1 cellular context compared by ENCODE assay signal in the genomic region with DNA sequence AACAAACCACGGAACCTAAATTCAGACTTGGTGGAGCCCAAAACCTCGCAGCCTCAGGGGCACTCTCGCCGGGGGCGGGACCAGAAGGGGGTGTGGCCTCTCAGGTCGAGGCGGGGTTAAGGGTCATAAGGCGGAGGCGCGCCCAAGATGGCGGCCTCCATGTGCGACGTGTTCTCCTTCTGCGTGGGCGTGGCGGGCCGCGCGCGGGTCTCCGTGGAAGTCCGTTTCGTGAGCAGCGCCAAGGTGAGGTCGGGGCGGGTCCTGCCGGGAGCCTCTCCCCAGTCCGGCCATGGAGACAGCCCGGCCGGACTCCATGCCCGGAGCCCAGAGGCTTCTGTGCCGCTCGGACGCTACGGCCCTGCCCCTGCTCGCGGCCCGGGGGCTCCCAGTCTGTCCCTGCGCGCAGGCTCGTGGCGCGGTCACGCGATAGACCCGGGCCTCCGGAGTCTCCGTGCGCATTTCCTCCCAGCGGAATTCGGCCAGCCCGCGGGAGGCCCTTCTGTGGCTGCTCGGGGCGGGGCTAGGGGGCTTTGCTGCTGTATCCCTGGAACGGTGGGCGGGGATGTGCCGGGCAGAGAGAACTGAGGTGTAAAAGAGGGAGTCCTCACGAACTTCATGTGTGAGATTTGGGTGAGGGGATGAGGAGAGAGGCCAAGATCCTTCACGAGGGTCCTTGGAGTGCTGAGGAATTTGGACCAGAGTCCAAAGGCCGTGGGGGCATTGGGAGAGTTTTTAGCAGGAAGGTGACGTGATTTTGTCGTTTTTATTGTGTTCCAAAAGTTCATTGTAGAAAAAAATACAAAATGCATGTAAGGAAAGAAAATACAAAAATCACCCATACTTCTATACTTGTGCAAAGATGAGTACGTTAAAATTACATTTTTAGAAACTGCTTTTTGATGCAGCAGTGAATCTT.
TF ChIP-seq lines count a peak whose summit lies in the region.

A gene (plus strand): TSS at position 126 of the 916 bp plus-strand sequence. CDS start 22 bp downstream, at position 148.

TF ChIP-seq in HepG2, 621 proteins besides CTCF, POLR2A, EP300 and RAD21 (continued from another document and continues in another):
- TF ChIP-seq ZFP90 (CRISPR knock-in tag; IDR thresholded peaks at IDR 0.05; ENCODE audit: borderline replicate concordance), result peak; percentile 76; the same call in 1 of the 2 replicates
- TF ChIP-seq, protein P1, sequence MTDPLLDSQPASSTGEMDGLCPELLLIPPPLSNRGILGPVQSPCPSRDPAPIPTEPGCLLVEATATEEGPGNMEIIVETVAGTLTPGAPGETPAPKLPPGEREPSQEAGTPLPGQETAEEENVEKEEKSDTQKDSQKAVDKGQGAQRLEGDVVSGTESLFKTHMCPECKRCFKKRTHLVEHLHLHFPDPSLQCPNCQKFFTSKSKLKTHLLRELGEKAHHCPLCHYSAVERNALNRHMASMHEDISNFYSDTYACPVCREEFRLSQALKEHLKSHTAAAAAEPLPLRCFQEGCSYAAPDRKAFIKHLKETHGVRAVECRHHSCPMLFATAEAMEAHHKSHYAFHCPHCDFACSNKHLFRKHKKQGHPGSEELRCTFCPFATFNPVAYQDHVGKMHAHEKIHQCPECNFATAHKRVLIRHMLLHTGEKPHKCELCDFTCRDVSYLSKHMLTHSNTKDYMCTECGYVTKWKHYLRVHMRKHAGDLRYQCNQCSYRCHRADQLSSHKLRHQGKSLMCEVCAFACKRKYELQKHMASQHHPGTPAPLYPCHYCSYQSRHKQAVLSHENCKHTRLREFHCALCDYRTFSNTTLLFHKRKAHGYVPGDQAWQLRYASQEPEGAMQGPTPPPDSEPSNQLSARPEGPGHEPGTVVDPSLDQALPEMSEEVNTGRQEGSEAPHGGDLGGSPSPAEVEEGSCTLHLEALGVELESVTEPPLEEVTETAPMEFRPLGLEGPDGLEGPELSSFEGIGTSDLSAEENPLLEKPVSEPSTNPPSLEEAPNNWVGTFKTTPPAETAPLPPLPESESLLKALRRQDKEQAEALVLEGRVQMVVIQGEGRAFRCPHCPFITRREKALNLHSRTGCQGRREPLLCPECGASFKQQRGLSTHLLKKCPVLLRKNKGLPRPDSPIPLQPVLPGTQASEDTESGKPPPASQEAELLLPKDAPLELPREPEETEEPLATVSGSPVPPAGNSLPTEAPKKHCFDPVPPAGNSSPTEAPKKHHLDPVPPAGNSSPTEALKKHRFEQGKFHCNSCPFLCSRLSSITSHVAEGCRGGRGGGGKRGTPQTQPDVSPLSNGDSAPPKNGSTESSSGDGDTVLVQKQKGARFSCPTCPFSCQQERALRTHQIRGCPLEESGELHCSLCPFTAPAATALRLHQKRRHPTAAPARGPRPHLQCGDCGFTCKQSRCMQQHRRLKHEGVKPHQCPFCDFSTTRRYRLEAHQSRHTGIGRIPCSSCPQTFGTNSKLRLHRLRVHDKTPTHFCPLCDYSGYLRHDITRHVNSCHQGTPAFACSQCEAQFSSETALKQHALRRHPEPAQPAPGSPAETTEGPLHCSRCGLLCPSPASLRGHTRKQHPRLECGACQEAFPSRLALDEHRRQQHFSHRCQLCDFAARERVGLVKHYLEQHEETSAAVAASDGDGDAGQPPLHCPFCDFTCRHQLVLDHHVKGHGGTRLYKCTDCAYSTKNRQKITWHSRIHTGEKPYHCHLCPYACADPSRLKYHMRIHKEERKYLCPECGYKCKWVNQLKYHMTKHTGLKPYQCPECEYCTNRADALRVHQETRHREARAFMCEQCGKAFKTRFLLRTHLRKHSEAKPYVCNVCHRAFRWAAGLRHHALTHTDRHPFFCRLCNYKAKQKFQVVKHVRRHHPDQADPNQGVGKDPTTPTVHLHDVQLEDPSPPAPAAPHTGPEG (CRISPR knock-in tag; IDR thresholded peaks at IDR 0.05), result peak; percentile 36; the same call in 1 of the 2 replicates
- no peak for TF ChIP-seq ZNF879 (CRISPR knock-in tag; IDR thresholded peaks at IDR 0.05)
- no peak for TF ChIP-seq ZSCAN30 (CRISPR knock-in tag; IDR thresholded peaks at IDR 0.05)
- TF ChIP-seq ZNF329 (CRISPR knock-in tag; IDR thresholded peaks at IDR 0.05; ENCODE audit: low read depth), result no peak
- peak; percentile 47; the same call in 1 of the 2 replicates for TF ChIP-seq RXRB (CRISPR knock-in tag; IDR thresholded peaks at IDR 0.05; ENCODE audit: borderline replicate concordance)
- no peak for TF ChIP-seq ZMYM2 (CRISPR knock-in tag; IDR thresholded peaks at IDR 0.05)
- no peak for TF ChIP-seq TBP (CRISPR knock-in tag; IDR thresholded peaks at IDR 0.05)
- TF ChIP-seq SRSF1 (optimal IDR thresholded peaks at IDR 0.05; ENCODE audit: low read depth, low read length), result no peak
- peak; percentile 98 for TF ChIP-seq ZNF709 (CRISPR knock-in tag; IDR thresholded peaks at IDR 0.05)
- peak; percentile 81; the same call in 1 of the 2 replicates for TF ChIP-seq ZNF343 (CRISPR knock-in tag; IDR thresholded peaks at IDR 0.05)
- TF ChIP-seq, protein P2, sequence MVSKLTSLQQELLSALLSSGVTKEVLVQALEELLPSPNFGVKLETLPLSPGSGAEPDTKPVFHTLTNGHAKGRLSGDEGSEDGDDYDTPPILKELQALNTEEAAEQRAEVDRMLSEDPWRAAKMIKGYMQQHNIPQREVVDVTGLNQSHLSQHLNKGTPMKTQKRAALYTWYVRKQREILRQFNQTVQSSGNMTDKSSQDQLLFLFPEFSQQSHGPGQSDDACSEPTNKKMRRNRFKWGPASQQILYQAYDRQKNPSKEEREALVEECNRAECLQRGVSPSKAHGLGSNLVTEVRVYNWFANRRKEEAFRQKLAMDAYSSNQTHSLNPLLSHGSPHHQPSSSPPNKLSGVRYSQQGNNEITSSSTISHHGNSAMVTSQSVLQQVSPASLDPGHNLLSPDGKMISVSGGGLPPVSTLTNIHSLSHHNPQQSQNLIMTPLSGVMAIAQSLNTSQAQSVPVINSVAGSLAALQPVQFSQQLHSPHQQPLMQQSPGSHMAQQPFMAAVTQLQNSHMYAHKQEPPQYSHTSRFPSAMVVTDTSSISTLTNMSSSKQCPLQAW (CRISPR knock-in tag; IDR thresholded peaks at IDR 0.05), result peak; percentile 65; the same call in 1 of the 2 replicates
- TF ChIP-seq, protein P3, sequence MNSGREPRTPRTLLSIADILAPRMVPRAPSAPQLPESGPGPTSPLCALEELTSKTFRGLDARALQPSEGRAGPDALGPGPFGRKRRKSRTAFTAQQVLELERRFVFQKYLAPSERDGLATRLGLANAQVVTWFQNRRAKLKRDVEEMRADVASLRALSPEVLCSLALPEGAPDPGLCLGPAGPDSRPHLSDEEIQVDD (CRISPR knock-in tag; IDR thresholded peaks at IDR 0.05; ENCODE audit: borderline replicate concordance), result 0 out of 2 replicates have a peak, but pooled peaks have one; percentile 26
- peak; percentile 99 for TF ChIP-seq NR2C2 (CRISPR knock-in tag; IDR thresholded peaks at IDR 0.05; ENCODE audit: borderline replicate concordance)
- TF ChIP-seq FOXM1 (CRISPR knock-in tag; IDR thresholded peaks at IDR 0.05), result no peak; the same call in 1 of the 2 replicates
- peak; percentile 100 for TF ChIP-seq MXI1 (IDR thresholded peaks at IDR 0.05; ENCODE audit: borderline replicate concordance, low read depth, low read length)
- TF ChIP-seq ZNF547 (CRISPR knock-in tag; IDR thresholded peaks at IDR 0.05), result 0 out of 2 replicates have a peak, but pooled peaks have one; percentile 81
- TF ChIP-seq MAF1 (CRISPR knock-in tag; IDR thresholded peaks at IDR 0.05; ENCODE audit: borderline replicate concordance), result peak; percentile 33; the same call in 1 of the 2 replicates
- TF ChIP-seq MIER2 (CRISPR knock-in tag; IDR thresholded peaks at IDR 0.05), result no peak; the same call in 1 of the 2 replicates
- peak; percentile 96 for TF ChIP-seq ARNT2 (CRISPR knock-in tag; IDR thresholded peaks at IDR 0.05; ENCODE audit: low read depth)
- peak; percentile 26; the same call in 1 of the 2 replicates for TF ChIP-seq ZNF557 (CRISPR knock-in tag; IDR thresholded peaks at IDR 0.05)
- TF ChIP-seq, protein P4, sequence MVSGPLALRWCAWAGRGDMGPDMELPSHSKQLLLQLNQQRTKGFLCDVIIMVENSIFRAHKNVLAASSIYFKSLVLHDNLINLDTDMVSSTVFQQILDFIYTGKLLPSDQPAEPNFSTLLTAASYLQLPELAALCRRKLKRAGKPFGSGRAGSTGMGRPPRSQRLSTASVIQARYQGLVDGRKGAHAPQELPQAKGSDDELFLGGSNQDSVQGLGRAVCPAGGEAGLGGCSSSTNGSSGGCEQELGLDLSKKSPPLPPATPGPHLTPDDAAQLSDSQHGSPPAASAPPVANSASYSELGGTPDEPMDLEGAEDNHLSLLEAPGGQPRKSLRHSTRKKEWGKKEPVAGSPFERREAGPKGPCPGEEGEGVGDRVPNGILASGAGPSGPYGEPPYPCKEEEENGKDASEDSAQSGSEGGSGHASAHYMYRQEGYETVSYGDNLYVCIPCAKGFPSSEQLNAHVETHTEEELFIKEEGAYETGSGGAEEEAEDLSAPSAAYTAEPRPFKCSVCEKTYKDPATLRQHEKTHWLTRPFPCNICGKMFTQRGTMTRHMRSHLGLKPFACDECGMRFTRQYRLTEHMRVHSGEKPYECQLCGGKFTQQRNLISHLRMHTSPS (CRISPR knock-in tag; IDR thresholded peaks at IDR 0.05; ENCODE audit: low read depth), result no peak
- TF ChIP-seq ZNF841 (CRISPR knock-in tag; IDR thresholded peaks at IDR 0.05; ENCODE audit: borderline replicate concordance), result no peak
- peak; percentile 62; the same call in 1 of the 2 replicates for TF ChIP-seq ZNF143 (CRISPR knock-in tag; IDR thresholded peaks at IDR 0.05)
- peak; percentile 100 for TF ChIP-seq MXD4 (CRISPR knock-in tag; IDR thresholded peaks at IDR 0.05)
- peak; percentile 86; the same call in 1 of the 2 replicates for TF ChIP-seq ZFP82 (CRISPR knock-in tag; IDR thresholded peaks at IDR 0.05; ENCODE audit: borderline replicate concordance)
- no peak for TF ChIP-seq RORA (CRISPR knock-in tag; IDR thresholded peaks at IDR 0.05)
- 0 out of 2 replicates have a peak, but pooled peaks have one; percentile 74 for TF ChIP-seq MYNN (CRISPR knock-in tag; IDR thresholded peaks at IDR 0.05; ENCODE audit: low read depth)
- peak; percentile 45; the same call in 1 of the 2 replicates for TF ChIP-seq ELF1 (CRISPR knock-in tag; IDR thresholded peaks at IDR 0.05)
- TF ChIP-seq, protein P5, sequence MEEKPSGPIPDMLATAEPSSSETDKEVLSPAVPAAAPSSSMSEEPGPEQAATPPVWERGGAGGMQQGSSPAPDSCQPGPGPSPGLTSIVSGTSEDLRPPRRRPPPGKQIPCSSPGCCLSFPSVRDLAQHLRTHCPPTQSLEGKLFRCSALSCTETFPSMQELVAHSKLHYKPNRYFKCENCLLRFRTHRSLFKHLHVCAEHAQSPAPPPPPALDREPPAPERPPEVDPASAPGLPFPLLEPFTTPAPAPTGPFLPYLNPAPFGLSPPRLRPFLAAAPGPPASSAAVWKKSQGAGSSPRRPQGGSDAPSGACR (CRISPR knock-in tag; IDR thresholded peaks at IDR 0.05), result peak; percentile 88; the same call in 1 of the 2 replicates
- TF ChIP-seq ZFP36L1 (CRISPR knock-in tag; IDR thresholded peaks at IDR 0.05), result no peak
- no peak for TF ChIP-seq ZNF570 (CRISPR knock-in tag; IDR thresholded peaks at IDR 0.05; ENCODE audit: borderline replicate concordance)
- no peak for TF ChIP-seq ATRX (CRISPR knock-in tag; IDR thresholded peaks at IDR 0.05; ENCODE audit: borderline replicate concordance)
- TF ChIP-seq ZNF772 (CRISPR knock-in tag; IDR thresholded peaks at IDR 0.05), result peak; percentile 60; the same call in 1 of the 2 replicates
- TF ChIP-seq EEA1 (CRISPR knock-in tag; IDR thresholded peaks at IDR 0.05; ENCODE audit: borderline replicate concordance), result no peak
- peak; percentile 66; the same call in 1 of the 2 replicates for TF ChIP-seq ZNF816 (CRISPR knock-in tag; IDR thresholded peaks at IDR 0.05; ENCODE audit: borderline replicate concordance)
- TF ChIP-seq AGO1 (IDR thresholded peaks at IDR 0.05; ENCODE audit: low read depth, low read length, poor library complexity, severe bottlenecking), result no peak
- peak; percentile 82; the same call in 1 of the 2 replicates for TF ChIP-seq KDM5A (IDR thresholded peaks at IDR 0.05; ENCODE audit: borderline replicate concordance, low read length)
- TF ChIP-seq, protein P6, sequence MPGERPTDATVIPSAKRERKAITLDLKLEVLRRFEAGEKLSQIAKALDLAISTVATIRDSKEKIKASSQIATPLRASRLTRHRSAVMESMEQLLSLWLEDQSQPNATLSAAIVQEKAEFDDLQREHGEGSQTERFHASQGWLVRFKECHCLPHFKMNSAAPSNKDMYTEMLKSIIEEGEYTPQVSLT (CRISPR knock-in tag; IDR thresholded peaks at IDR 0.05; ENCODE audit: borderline replicate concordance, low read depth), result no peak
- TF ChIP-seq, protein P7, sequence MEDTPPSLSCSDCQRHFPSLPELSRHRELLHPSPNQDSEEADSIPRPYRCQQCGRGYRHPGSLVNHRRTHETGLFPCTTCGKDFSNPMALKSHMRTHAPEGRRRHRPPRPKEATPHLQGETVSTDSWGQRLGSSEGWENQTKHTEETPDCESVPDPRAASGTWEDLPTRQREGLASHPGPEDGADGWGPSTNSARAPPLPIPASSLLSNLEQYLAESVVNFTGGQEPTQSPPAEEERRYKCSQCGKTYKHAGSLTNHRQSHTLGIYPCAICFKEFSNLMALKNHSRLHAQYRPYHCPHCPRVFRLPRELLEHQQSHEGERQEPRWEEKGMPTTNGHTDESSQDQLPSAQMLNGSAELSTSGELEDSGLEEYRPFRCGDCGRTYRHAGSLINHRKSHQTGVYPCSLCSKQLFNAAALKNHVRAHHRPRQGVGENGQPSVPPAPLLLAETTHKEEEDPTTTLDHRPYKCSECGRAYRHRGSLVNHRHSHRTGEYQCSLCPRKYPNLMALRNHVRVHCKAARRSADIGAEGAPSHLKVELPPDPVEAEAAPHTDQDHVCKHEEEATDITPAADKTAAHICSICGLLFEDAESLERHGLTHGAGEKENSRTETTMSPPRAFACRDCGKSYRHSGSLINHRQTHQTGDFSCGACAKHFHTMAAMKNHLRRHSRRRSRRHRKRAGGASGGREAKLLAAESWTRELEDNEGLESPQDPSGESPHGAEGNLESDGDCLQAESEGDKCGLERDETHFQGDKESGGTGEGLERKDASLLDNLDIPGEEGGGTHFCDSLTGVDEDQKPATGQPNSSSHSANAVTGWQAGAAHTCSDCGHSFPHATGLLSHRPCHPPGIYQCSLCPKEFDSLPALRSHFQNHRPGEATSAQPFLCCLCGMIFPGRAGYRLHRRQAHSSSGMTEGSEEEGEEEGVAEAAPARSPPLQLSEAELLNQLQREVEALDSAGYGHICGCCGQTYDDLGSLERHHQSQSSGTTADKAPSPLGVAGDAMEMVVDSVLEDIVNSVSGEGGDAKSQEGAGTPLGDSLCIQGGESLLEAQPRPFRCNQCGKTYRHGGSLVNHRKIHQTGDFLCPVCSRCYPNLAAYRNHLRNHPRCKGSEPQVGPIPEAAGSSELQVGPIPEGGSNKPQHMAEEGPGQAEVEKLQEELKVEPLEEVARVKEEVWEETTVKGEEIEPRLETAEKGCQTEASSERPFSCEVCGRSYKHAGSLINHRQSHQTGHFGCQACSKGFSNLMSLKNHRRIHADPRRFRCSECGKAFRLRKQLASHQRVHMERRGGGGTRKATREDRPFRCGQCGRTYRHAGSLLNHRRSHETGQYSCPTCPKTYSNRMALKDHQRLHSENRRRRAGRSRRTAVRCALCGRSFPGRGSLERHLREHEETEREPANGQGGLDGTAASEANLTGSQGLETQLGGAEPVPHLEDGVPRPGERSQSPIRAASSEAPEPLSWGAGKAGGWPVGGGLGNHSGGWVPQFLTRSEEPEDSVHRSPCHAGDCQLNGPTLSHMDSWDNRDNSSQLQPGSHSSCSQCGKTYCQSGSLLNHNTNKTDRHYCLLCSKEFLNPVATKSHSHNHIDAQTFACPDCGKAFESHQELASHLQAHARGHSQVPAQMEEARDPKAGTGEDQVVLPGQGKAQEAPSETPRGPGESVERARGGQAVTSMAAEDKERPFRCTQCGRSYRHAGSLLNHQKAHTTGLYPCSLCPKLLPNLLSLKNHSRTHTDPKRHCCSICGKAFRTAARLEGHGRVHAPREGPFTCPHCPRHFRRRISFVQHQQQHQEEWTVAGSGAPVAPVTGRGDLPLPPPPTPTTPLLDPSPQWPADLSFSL (CRISPR knock-in tag; IDR thresholded peaks at IDR 0.05), result peak; percentile 41; the same call in 1 of the 2 replicates
- peak; percentile 90 for TF ChIP-seq SMAD3 (CRISPR knock-in tag; IDR thresholded peaks at IDR 0.05)
